ENCODE assay signal across 15 cellular contexts in genomic region chr2:43199492-43200481, GRCh38. TPM values are rescaled to one million over a fixed set of nuclear protein-coding genes. Genes with fewer than 3 reads are reported as not detected.
A peak's percentile ranks its signal among the peaks of the same experiment; 100 is the strongest.
DNase-seq lines count a peak whose midpoint lies in the region; ATAC-seq and TF ChIP-seq lines count a peak whose summit lies in the region.
"Had no signal": no experiment of that assay in that cellular context is flagged by ENCODE, and none has a peak within 500 bp of the region (broad histone marks: within the 10 kb centered on the region; RNA-seq: fewer than 3 reads in every experiment).

No MANE protein-coding gene starts in this region.

- peaks cover 15% of the 10 kb centered on the region for H3K36me3 Mint-ChIP-seq in Calu3 (ENCODE audit: insufficient read depth, unreplicated experiment)
- H3K36me3 Mint-ChIP-seq: mesothelial cell of epicardium had no signal

- H3K9me3 ChIP-seq in esophagus (ENCODE audit: control insufficient read depth in 2 of 2, insufficient read depth in 1 of 2, low read depth in 1 of 2, low read length in 1 of 2) (no peaks in the 10 kb centered on the region), neutrophil (no peaks in the 10 kb centered on the region)

- intact Hi-C loops in Calu3 (cut with micrococcal nuclease; ENCODE audit: unreplicated experiment), result no loop called here
- intact Hi-C loops in left ventricle myocardium superior (cut with micrococcal nuclease), result no loop called here

- H3K4me1 ChIP-seq in esophagus (ENCODE audit: control insufficient read depth in 2 of 2, insufficient read depth in 2 of 2, low read length in 1 of 2), result peaks cover 4 to 8% of the 10 kb centered on the region in 2 donors
- peaks cover 57 to 59% of the 10 kb centered on the region in 2 experiments for H3K4me1 ChIP-seq in neutrophil (ENCODE audit: control insufficient read depth in 1 of 2, insufficient read depth in 1 of 2, low read depth in 1 of 2, low read length in 1 of 2)

- H3K27ac ChIP-seq in esophagus (ENCODE audit: low read depth in 2 of 2, low read length in 1 of 2), result peak overlapping the region; percentile 13 to 23
- peak overlapping the region; percentile 21 for H3K27ac ChIP-seq in neutrophil

- no peaks in the 10 kb centered on the region for H3K36me3 ChIP-seq in esophagus (ENCODE audit: control insufficient read depth in 2 of 2, insufficient read depth in 2 of 2, low read length in 1 of 2)
- H3K36me3 ChIP-seq in neutrophil, result no peaks in the 10 kb centered on the region

- H3K27me3 Mint-ChIP-seq in Calu3 (ENCODE audit: unreplicated experiment), result no peaks in the 10 kb centered on the region
- H3K27me3 Mint-ChIP-seq: activated naive CD4-positive, alpha-beta T cell treated with anti-CD3 and anti-CD28 coated beads, Interleukin-2, amount 50 U/mL, for 24 hours; B cell had no signal

- H3K4me3 ChIP-seq in esophagus (ENCODE audit: low read depth in 1 of 2, low read length in 2 of 2), result no peak overlapping the region
- no peak overlapping the region for H3K4me3 ChIP-seq in neutrophil (ENCODE audit: low read depth in 1 of 2, low read length in 1 of 2)

- H3K27me3 ChIP-seq in esophagus (ENCODE audit: control insufficient read depth in 1 of 2, insufficient read depth in 2 of 2, low read length in 2 of 2) (no peaks in the 10 kb centered on the region), neutrophil (no peaks in the 10 kb centered on the region)

- ATAC-seq in HG03159 (IDR thresholded peaks at IDR 0.05; ENCODE audit: unreplicated experiment), result no peak
- no peak for ATAC-seq in left ventricle myocardium superior
- ATAC-seq: activated CD8-positive, alpha-beta T cell treated with anti-CD3 and anti-CD28 coated beads, Interleukin-2, amount 10 ng/mL, durations not matched to agents 7 days and 5 days had no signal

- no peak for TF ChIP-seq CTCF in Calu3 (IDR thresholded peaks at IDR 0.05; ENCODE audit: unreplicated experiment)
- no peak for TF ChIP-seq CTCF in neutrophil (IDR thresholded peaks at IDR 0.05)

- H3K4me1 Mint-ChIP-seq in Calu3 (ENCODE audit: low read depth, unreplicated experiment), result peaks cover 44% of the 10 kb centered on the region

- H3K27ac Mint-ChIP-seq in Calu3 (ENCODE audit: unreplicated experiment), result peak overlapping the region; percentile 38
- H3K27ac Mint-ChIP-seq: activated naive CD4-positive, alpha-beta T cell treated with anti-CD3 and anti-CD28 coated beads, Interleukin-2, amount 50 U/mL, for 24 hours; B cell; mesothelial cell of epicardium; T-helper 1 cell treated with Interleukin-12 subunit alpha and Interleukin-12 subunit beta and Interleukin-4 antibody, amounts not matched to agents 30 μg/mL and 1 μg/mL, for 36 hours had no signal

- no TSS peak for BruUV-seq in Calu3 (replicated peaks; lab: Mats Ljungman, UMichigan)

- peak; percentile 82 for DNase-seq in Calu3
- peak; percentile 66 for DNase-seq in LoVo (ENCODE audit: low spot score)
- no peak for DNase-seq in NCI-H526 treated with DMSO at 0.1 percent for 48 hours (lab: John Stamatoyannopoulos, UW)
- no peak for DNase-seq in left ventricle myocardium superior
- no peak for DNase-seq in NCI-H187 (lab: John Stamatoyannopoulos, UW)
- DNase-seq: activated CD8-positive, alpha-beta T cell treated with anti-CD3 and anti-CD28 coated beads, Interleukin-2, amount 10 ng/mL, durations not matched to agents 7 days and 5 days; HCEC 1CT; NCI-H1048 had no signal

- no peaks in the 10 kb centered on the region for H3K9me3 Mint-ChIP-seq in Calu3 (ENCODE audit: low read depth, unreplicated experiment)
- H3K9me3 Mint-ChIP-seq: activated naive CD4-positive, alpha-beta T cell treated with anti-CD3 and anti-CD28 coated beads, Interleukin-2, amount 50 U/mL, for 24 hours; mesothelial cell of epicardium had no signal

- WGBS in esophagus, 2 donors, result 78 to 80% methylated on average over 15 to 16 of the region's 16 CpGs

- CTCF ChIA-PET in Calu3 (lab: Charles Lee), result interaction anchor here (0.6 to 1.4 kb wide), 3 partner anchors 19 to 30 kb away, joined by 3 to 4 read pairs (median 4); no protein-coding TSS in a partner anchor

- no peak overlapping the region for H3K4me3 Mint-ChIP-seq in Calu3 (ENCODE audit: low read depth, unreplicated experiment)
- H3K4me3 Mint-ChIP-seq: activated CD8-positive, alpha-beta T cell treated with anti-CD3 and anti-CD28 coated beads, Interleukin-2, amount 10 ng/mL, durations not matched to agents 7 days and 5 days; activated naive CD4-positive, alpha-beta T cell treated with anti-CD3 and anti-CD28 coated beads, Interleukin-2, amount 50 U/mL, for 24 hours; B cell; mesothelial cell of epicardium; T-helper 1 cell treated with Interleukin-12 subunit alpha and Interleukin-12 subunit beta and Interleukin-4 antibody, amounts not matched to agents 30 μg/mL and 1 μg/mL, for 36 hours had no signal

RNA-seq across cellular contexts. Expression of gene ZFP36L2, which starts 26.6 kb away (rescaled TPM):
- total RNA-seq in Calu3 (2022) (90.7 and 120 TPM in 2 replicates), left ventricle myocardium superior (55.0 TPM)
- polyA plus RNA-seq in esophagus, result 10 to 100 TPM; 48.1 to 64.2 TPM

Comparison
In these comparisons a context has a peak if more than half of its experiments do, and no peak if none do; other contexts are left out.
1. DNase-seq: peak in Calu3 (single experiment) and LoVo (single experiment); none in NCI-H526 treated with DMSO at 0.1 percent for 48 hours (single experiment), left ventricle myocardium superior (single experiment) and NCI-H187 (0 of 2).